Comparison of ENCODE assay signal across 16 cellular contexts in the genomic region with DNA sequence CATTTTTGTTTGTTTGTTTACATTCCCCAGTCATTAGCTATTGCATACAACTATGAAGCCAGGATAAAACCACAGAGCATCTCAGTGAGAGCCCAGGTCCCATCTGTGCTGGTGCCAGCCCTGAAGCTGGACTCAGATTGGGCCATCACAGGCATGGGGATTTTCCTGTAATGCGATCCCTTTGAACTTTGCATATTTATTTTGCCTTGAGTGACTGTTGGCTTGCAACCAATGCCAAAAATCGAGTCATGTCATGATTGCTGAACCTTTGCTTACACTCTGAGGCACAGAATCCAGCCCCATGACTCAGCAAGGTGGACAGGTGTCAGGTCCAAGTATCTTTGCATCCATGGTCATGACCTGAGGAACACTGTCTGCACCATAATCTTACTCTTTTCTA. TPM values are rescaled to one million over a fixed set of nuclear protein-coding genes. Genes with fewer than 3 reads are reported as not detected.
A peak's percentile ranks its signal among the peaks of the same experiment; 100 is the strongest.
DNase-seq lines count a peak whose midpoint lies in the region; ATAC-seq and TF ChIP-seq lines count a peak whose summit lies in the region.
"Had no signal": no experiment of that assay in that cellular context is flagged by ENCODE, and none has a peak within 500 bp of the region (broad histone marks: within the 10 kb centered on the region; RNA-seq: fewer than 3 reads in every experiment).

No MANE protein-coding gene starts in this region.

- intact Hi-C loops in esophagus squamous epithelium (cut with DNase I) = no loop called here

- ATAC-seq in lung (ENCODE audit: insufficient read depth, low FRiP score) = peak; percentile 22
- no peak for ATAC-seq in HG03520 (IDR thresholded peaks at IDR 0.05; ENCODE audit: unreplicated experiment)
- ATAC-seq in activated CD4-positive, CD25-positive, alpha-beta regulatory T cell treated with anti-CD3 and anti-CD28 coated beads, Interleukin-2, amount 50 U/mL, for 24 hours = no peak
- ATAC-seq: heart right ventricle; Right ventricle myocardium inferior; stimulated activated naive CD8-positive, alpha-beta T cell treated with anti-CD3 and anti-CD28 coated beads, Interleukin-15, amount 100 ng/mL, for 72 hours had no signal

- TF ChIP-seq POLR2A in esophagus squamous epithelium (IDR thresholded peaks at IDR 0.05) = no peak

- no peak overlapping the region for H3K4me3 ChIP-seq in cardiac fibroblast (replicated peaks in 1 of 2; ENCODE audit: low read depth in 2 of 2, low read length in 2 of 2)
- H3K4me3 ChIP-seq in lung = no peak overlapping the region
- H3K4me3 ChIP-seq in esophagus squamous epithelium = no peak overlapping the region
- H3K4me3 ChIP-seq: BLaER1 treated with 17β-estradiol and CSF1 and Interleukin-3, amounts not matched to agents 10 nM and 100 nM; heart right ventricle had no signal

- in situ Hi-C loops in ACHN (cut with HindIII; ENCODE audit: low pct_ligation_motif_present, low pct_unique_long_range_greater_than_20kb, low sequenced_read_pairs) = no loop called here

- H3K4me1 ChIP-seq in lung (ENCODE audit: control insufficient read depth in 2 of 2, insufficient read depth in 2 of 2, low read length in 2 of 2) (peaks cover 0 to 1% of the 10 kb centered on the region in 2 donors), esophagus squamous epithelium (no peaks in the 10 kb centered on the region)

- H3K36me3 ChIP-seq in lung (ENCODE audit: control insufficient read depth in 2 of 2, insufficient read depth in 2 of 2, low read length in 2 of 2) (no peaks in the 10 kb centered on the region), esophagus squamous epithelium (no peaks in the 10 kb centered on the region)
- H3K36me3 ChIP-seq: BLaER1 treated with 17β-estradiol and CSF1 and Interleukin-3, amounts not matched to agents 10 nM and 100 nM; heart right ventricle had no signal

- H3K27me3 ChIP-seq in lung (ENCODE audit: control insufficient read depth, insufficient read depth) (no peaks in the 10 kb centered on the region), esophagus squamous epithelium (no peaks in the 10 kb centered on the region)
- H3K27me3 ChIP-seq: BLaER1 treated with 17β-estradiol and CSF1 and Interleukin-3, amounts not matched to agents 10 nM and 100 nM had no signal

- H3K27ac ChIP-seq in lung (ENCODE audit: low read depth in 1 of 2, low read length in 1 of 2) (no peak overlapping the region), esophagus squamous epithelium (no peak overlapping the region)
- H3K27ac ChIP-seq: BLaER1 treated with 17β-estradiol and CSF1 and Interleukin-3, amounts not matched to agents 10 nM and 100 nM; heart right ventricle had no signal

- TF ChIP-seq CTCF in cardiac fibroblast (IDR thresholded peaks at IDR 0.05; ENCODE audit: low read depth, low read length) (no peak), lung (IDR thresholded peaks at IDR 0.05; ENCODE audit: control extremely low read depth, extremely low read depth) (no peak), esophagus squamous epithelium (IDR thresholded peaks at IDR 0.05) (no peak)

- DNase-seq in DMS53 (lab: John Stamatoyannopoulos, UW) (peak; percentile 92), NCI-H2029 (lab: John Stamatoyannopoulos, UW) (peak; percentile 89), cardiac fibroblast (ENCODE audit: low read depth in 2 of 2) (peak; percentile 12 to 35), lung (ENCODE audit: low spot score) (peak; percentile 37), esophagus squamous epithelium (lab: John Stamatoyannopoulos, UW) (no peak), ACHN (no peak)
- DNase-seq: activated naive CD4-positive, alpha-beta T cell; endodermal cell; heart right ventricle; nephron progenitor cell; stimulated activated naive CD8-positive, alpha-beta T cell treated with anti-CD3 and anti-CD28 coated beads, Interleukin-15, amount 100 ng/mL, for 72 hours had no signal

- H3K9me3 ChIP-seq in lung (ENCODE audit: control insufficient read depth in 2 of 2, insufficient read depth in 1 of 2, low read length in 1 of 2) (peaks cover 0 to 2% of the 10 kb centered on the region in 2 donors), esophagus squamous epithelium (no peaks in the 10 kb centered on the region)

- WGBS in lung, 2 donors = 49 to 76% methylated on average over 2 of the region's 2 CpGs
- WGBS in esophagus squamous epithelium, 2 donors = 19 to 30% methylated on average over 2 of the region's 2 CpGs

RNA-seq across cellular contexts. Expression of a gene that starts 46.2 kb away (rescaled TPM):
- total RNA-seq in lung = 10 to 100 TPM in 1 of 2 donors, 1 to 10 TPM in 1; 4.2 to 28.5 TPM
- polyA plus RNA-seq in lung = 10 to 100 TPM in 1 of 2 donors, 1 to 10 TPM in 1; 6.4 to 98.4 TPM
- not detected for total RNA-seq in esophagus squamous epithelium
- total RNA-seq: endodermal cell, H4, heart right ventricle, Right ventricle myocardium inferior had no signal
- polyA plus RNA-seq: heart right ventricle had no signal

Comparison
In these comparisons a context has a peak if more than half of its experiments do, and no peak if none do; other contexts are left out.
1. DNase-seq: peak in DMS53 (single experiment), NCI-H2029 (single experiment), cardiac fibroblast (2 of 2) and lung (single experiment); none in esophagus squamous epithelium (single experiment) and ACHN (single experiment).
2. RNA of a gene that starts 46.2 kb away (total RNA-seq): 4.2 to 28.5 TPM in lung; not detected in esophagus squamous epithelium; every median in the first group is over 4 times any median in the second.